Comparison of ENCODE assay signal across 14 cellular contexts in genomic region chr4:90142091-90142490, GRCh38. TPM values are rescaled to one million over a fixed set of nuclear protein-coding genes. Genes with fewer than 3 reads are reported as not detected.
DNase-seq lines count a peak whose midpoint lies in the region; ATAC-seq, FAIRE-seq and TF ChIP-seq lines count a peak whose summit lies in the region.
"Had no signal": no experiment of that assay in that cellular context is flagged by ENCODE, and none has a peak within 500 bp of the region (broad histone marks: within the 10 kb centered on the region; RNA-seq: fewer than 3 reads in every experiment).

No MANE protein-coding gene starts in this region.

- no peak for TF ChIP-seq CTCF in 22Rv1 (IDR thresholded peaks at IDR 0.05)
- TF ChIP-seq CTCF in hepatocyte (IDR thresholded peaks at IDR 0.05; ENCODE audit: poor library complexity), result no peak

- H3K79me2 ChIP-seq in hepatocyte, result no peaks in the 10 kb centered on the region

- H3K9me2 ChIP-seq in hepatocyte (replicated peaks; ENCODE audit: insufficient read depth), result no peaks in the 10 kb centered on the region

- 30% methylated on average over 1 of the region's 1 CpG for WGBS in hepatocyte (ENCODE audit: low lambda C conversion rate, missing lambda C conversion rate)

- no peaks in the 10 kb centered on the region for H3K27me3 ChIP-seq in hepatocyte

- H3K4me3 ChIP-seq in hepatocyte, result no peak overlapping the region
- H3K4me3 ChIP-seq: GM23248 had no signal

- peak; percentile 36 for FAIRE-seq in GM12892 (lab: Jason Lieb, UNC)
- FAIRE-seq: GM18507, RCC 7860 had no signal

- H3K4me2 ChIP-seq in hepatocyte, result no peak overlapping the region

- TF ChIP-seq POLR2A in GM12892 (IDR thresholded peaks at IDR 0.05; ENCODE audit: low read depth, low read length), result no peak

- ATAC-seq in GM21390 (IDR thresholded peaks at IDR 0.05; ENCODE audit: unreplicated experiment) (no peak), GM21723 (IDR thresholded peaks at IDR 0.05; ENCODE audit: unreplicated experiment) (no peak)

- H2AFZ ChIP-seq in hepatocyte, result no peak overlapping the region
- H2AFZ ChIP-seq: GM23248 had no signal

- H3K9me3 ChIP-seq in hepatocyte (ENCODE audit: low read depth), result no peaks in the 10 kb centered on the region

- no peaks in the 10 kb centered on the region for H3K36me3 ChIP-seq in hepatocyte (replicated peaks; ENCODE audit: insufficient read depth, low read depth)

- no peaks in the 10 kb centered on the region for H3K4me1 ChIP-seq in hepatocyte (ENCODE audit: insufficient read depth)

- H3K27ac ChIP-seq in 22Rv1 (0 out of 2 replicates have a peak overlapping the region, but pooled peaks have one; percentile 4), hepatocyte (no peak overlapping the region)
- H3K27ac ChIP-seq: GM23248 had no signal

- H4K20me1 ChIP-seq in hepatocyte (ENCODE audit: insufficient read depth, poor library complexity, severe bottlenecking), result no peaks in the 10 kb centered on the region

- DNase-seq in GM12892 (ENCODE audit: insufficient read length) (no peak), NCI-H526 treated with DMSO at 0.1 percent for 48 hours (lab: John Stamatoyannopoulos, UW) (peak; percentile 99), hepatocyte (ENCODE audit: low spot score) (peak; percentile 11), NCI-H2029 treated with DMSO at 0.1 percent for 48 hours (lab: John Stamatoyannopoulos, UW) (no peak)
- DNase-seq: CD4-positive, alpha-beta memory T cell; GM23248; NCI-H1694 treated with DMSO at 0.1 percent for 48 hours; NCI-H774; SHP77 treated with DMSO at 0.1 percent for 48 hours had no signal

RNA-seq across cellular contexts. Expression of gene CCSER1, which starts 14.9 kb away (rescaled TPM):
- 0.91 TPM for polyA plus RNA-seq in GM12892 (2012; ENCODE audit: missing spikeins)
- total RNA-seq in hepatocyte, result 21.8 and 23.4 TPM in 2 replicates
- polyA plus RNA-seq in hepatocyte, result 4.7 and 5.2 TPM in 2 replicates
- total RNA-seq: GM23248 had no signal
- polyA plus RNA-seq: GM23248 had no signal

Comparison
In these comparisons a context has a peak if more than half of its experiments do, and no peak if none do; other contexts are left out.
1. DNase-seq: peak in NCI-H526 treated with DMSO at 0.1 percent for 48 hours (single experiment) and hepatocyte (single experiment); none in GM12892 (single experiment) and NCI-H2029 treated with DMSO at 0.1 percent for 48 hours (single experiment).